In the genomic region with DNA sequence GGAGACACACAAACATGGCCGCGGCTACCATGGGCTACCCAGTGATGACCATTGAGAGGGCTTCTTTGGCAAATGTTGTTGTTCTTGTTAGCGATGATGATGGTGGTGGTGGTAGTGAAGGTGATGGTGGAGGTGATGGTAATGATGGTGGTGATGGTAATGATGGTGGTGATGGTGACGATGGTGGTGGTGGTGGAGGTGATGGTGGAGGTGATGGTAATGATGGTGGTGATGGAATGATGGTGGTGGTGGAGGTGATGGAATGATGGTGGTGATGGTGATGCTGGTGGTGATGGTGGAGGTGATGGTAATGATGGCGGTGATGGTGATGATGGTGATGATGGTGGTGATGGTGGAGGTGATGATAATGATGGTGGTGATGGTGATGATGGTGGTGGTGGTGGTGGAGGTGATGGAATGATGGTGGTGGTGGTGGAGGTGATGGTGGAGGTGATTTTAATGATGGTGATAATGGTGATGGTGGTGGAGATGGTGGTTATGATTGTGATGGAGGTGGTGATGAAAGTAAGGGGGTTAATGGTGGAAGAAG, we compare ENCODE assay signal across 1 cellular context.
TF ChIP-seq lines count a peak whose summit lies in the region.

No MANE protein-coding gene starts in this region.

TF ChIP-seq in HEK293, 187 proteins besides CTCF, POLR2A, EP300 and RAD21 (continued from another document):
- TF ChIP-seq, protein P1, sequence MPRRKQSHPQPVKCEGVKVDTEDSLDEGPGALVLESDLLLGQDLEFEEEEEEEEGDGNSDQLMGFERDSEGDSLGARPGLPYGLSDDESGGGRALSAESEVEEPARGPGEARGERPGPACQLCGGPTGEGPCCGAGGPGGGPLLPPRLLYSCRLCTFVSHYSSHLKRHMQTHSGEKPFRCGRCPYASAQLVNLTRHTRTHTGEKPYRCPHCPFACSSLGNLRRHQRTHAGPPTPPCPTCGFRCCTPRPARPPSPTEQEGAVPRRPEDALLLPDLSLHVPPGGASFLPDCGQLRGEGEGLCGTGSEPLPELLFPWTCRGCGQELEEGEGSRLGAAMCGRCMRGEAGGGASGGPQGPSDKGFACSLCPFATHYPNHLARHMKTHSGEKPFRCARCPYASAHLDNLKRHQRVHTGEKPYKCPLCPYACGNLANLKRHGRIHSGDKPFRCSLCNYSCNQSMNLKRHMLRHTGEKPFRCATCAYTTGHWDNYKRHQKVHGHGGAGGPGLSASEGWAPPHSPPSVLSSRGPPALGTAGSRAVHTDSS (tag by site-specific recombination; IDR thresholded peaks at IDR 0.05) = peak; percentile 77
- TF ChIP-seq ZNF571 (tag by site-specific recombination; IDR thresholded peaks at IDR 0.05) = 0 out of 2 replicates have a peak, but pooled peaks have one; percentile 47
- no peak for TF ChIP-seq ZNF623 (tag by site-specific recombination; IDR thresholded peaks at IDR 0.05)
- 0 out of 2 replicates have a peak, but pooled peaks have one; percentile 6 for TF ChIP-seq ZNF239 (tag by site-specific recombination; IDR thresholded peaks at IDR 0.05)
- no peak for TF ChIP-seq ZFP3 (tag by site-specific recombination; IDR thresholded peaks at IDR 0.05; ENCODE audit: low read depth)
